ENCODE assay signal across 25 cellular contexts in genomic region chr7:75987026-75987804, GRCh38. TPM values are rescaled to one million over a fixed set of nuclear protein-coding genes. Genes with fewer than 3 reads are reported as not detected.
DNase-seq lines count a peak whose midpoint lies in the region; ATAC-seq and TF ChIP-seq lines count a peak whose summit lies in the region.
"Had no signal": no experiment of that assay in that cellular context is flagged by ENCODE, and none has a peak within 500 bp of the region (broad histone marks: within the 10 kb centered on the region; RNA-seq: fewer than 3 reads in every experiment).

No MANE protein-coding gene starts in this region.

- no peak overlapping the region for H3K4me3 Mint-ChIP-seq in activated T-helper 17 cell treated with anti-CD3 and anti-CD28 coated beads, Interleukin-2, amount 50 U/mL, for 72 hours
- H3K4me3 Mint-ChIP-seq in stimulated activated effector memory CD8-positive, alpha-beta T cell treated with anti-CD3 and anti-CD28 coated beads, Interleukin-12 subunit alpha, Interleukin-12 subunit beta, amount 100 ng/mL, for 72 hours, result no peak overlapping the region
- H3K4me3 Mint-ChIP-seq in T-cell, result no peak overlapping the region
- H3K4me3 Mint-ChIP-seq: activated CD4-positive, alpha-beta T cell treated with anti-CD3 and anti-CD28 coated beads, Interleukin-2, amount 10 ng/mL, durations not matched to agents 7 days and 5 days; naive thymus-derived CD4-positive, alpha-beta T cell had no signal

- H3K4me3 ChIP-seq in right atrium auricular region, result no peak overlapping the region
- H3K4me3 ChIP-seq: heart left ventricle, psoas muscle, suprapubic skin had no signal

- H3K9me3 Mint-ChIP-seq in activated T-helper 17 cell treated with anti-CD3 and anti-CD28 coated beads, Interleukin-2, amount 50 U/mL, for 72 hours, result no peaks in the 10 kb centered on the region
- no peaks in the 10 kb centered on the region for H3K9me3 Mint-ChIP-seq in stimulated activated effector memory CD8-positive, alpha-beta T cell treated with anti-CD3 and anti-CD28 coated beads, Interleukin-12 subunit alpha, Interleukin-12 subunit beta, amount 100 ng/mL, for 72 hours
- no peaks in the 10 kb centered on the region for H3K9me3 Mint-ChIP-seq in T-cell
- H3K9me3 Mint-ChIP-seq: activated CD4-positive, alpha-beta T cell treated with anti-CD3 and anti-CD28 coated beads, Interleukin-2, amount 10 ng/mL, durations not matched to agents 7 days and 5 days had no signal

- DNase-seq in Right ventricle myocardium inferior (ENCODE audit: missing footprints), result peak; percentile 33
- no peak for DNase-seq in right atrium auricular region (ENCODE audit: low spot score)
- DNase-seq in left lobe of liver (ENCODE audit: low spot score), result peak; percentile 61
- DNase-seq in stimulated activated effector memory CD8-positive, alpha-beta T cell treated with anti-CD3 and anti-CD28 coated beads, Interleukin-12 subunit alpha, Interleukin-12 subunit beta, amount 100 ng/mL, for 72 hours (ENCODE audit: low spot score in 2 of 2), result no peak
- DNase-seq in T-cell, result no peak
- DNase-seq in SW480 (ENCODE audit: low spot score), result no peak
- DNase-seq: activated CD4-positive, alpha-beta T cell treated with anti-CD3 and anti-CD28 coated beads, Interleukin-2, amount 10 ng/mL, durations not matched to agents 7 days and 5 days; activated naive CD4-positive, alpha-beta T cell; anterior cingulate cortex; DMS 273 treated with DMSO at 0.1 percent for 48 hours; effector memory CD4-positive, alpha-beta T cell; GDM1; HCEC 1CT; KBM-7; mammary epithelial cell; naive thymus-derived CD4-positive, alpha-beta T cell; NCI-H187; NCI-H345; stimulated activated CD8-positive, alpha-beta memory T cell treated with anti-CD3 and anti-CD28 coated beads, Interleukin-4, amount 100 ng/mL, for 48 hours had no signal

- peak overlapping the region in 1 of 2 donors; percentile 70 for H3K27ac ChIP-seq in right atrium auricular region
- H3K27ac ChIP-seq: C4-2B, suprapubic skin had no signal

- POLR2A ChIA-PET in T-cell (lab: Charles Lee), result no interaction called here

- no peaks in the 10 kb centered on the region for H3K27me3 Mint-ChIP-seq in activated T-helper 17 cell treated with anti-CD3 and anti-CD28 coated beads, Interleukin-2, amount 50 U/mL, for 72 hours
- H3K27me3 Mint-ChIP-seq in T-cell, result no peaks in the 10 kb centered on the region
- H3K27me3 Mint-ChIP-seq: activated CD4-positive, alpha-beta T cell treated with anti-CD3 and anti-CD28 coated beads, Interleukin-2, amount 10 ng/mL, durations not matched to agents 7 days and 5 days; naive thymus-derived CD4-positive, alpha-beta T cell had no signal

- ATAC-seq in Right ventricle myocardium inferior (no peak), left lobe of liver (peak; percentile 1), T-cell (replicated peaks in 1 of 4) (no peak), GM21529 (IDR thresholded peaks at IDR 0.05; ENCODE audit: unreplicated experiment) (no peak)
- no peak for ATAC-seq in activated T-helper 17 cell treated with anti-CD3 and anti-CD28 coated beads, Interleukin-2, amount 50 U/mL, for 72 hours (replicated peaks)
- ATAC-seq in stimulated activated effector memory CD8-positive, alpha-beta T cell treated with anti-CD3 and anti-CD28 coated beads, Interleukin-12 subunit alpha, Interleukin-12 subunit beta, amount 100 ng/mL, for 72 hours, result no peak
- ATAC-seq: heart left ventricle; naive thymus-derived CD4-positive, alpha-beta T cell had no signal

- H3K36me3 ChIP-seq in right atrium auricular region, result peaks cover 60% of the 10 kb centered on the region

- TF ChIP-seq CTCF in right atrium auricular region (IDR thresholded peaks at IDR 0.05), result no peak

- H3K4me1 ChIP-seq in right atrium auricular region, result peaks cover 0 to 30% of the 10 kb centered on the region in 2 donors

- peaks cover 6% of the 10 kb centered on the region for H3K4me1 Mint-ChIP-seq in activated T-helper 17 cell treated with anti-CD3 and anti-CD28 coated beads, Interleukin-2, amount 50 U/mL, for 72 hours
- H3K4me1 Mint-ChIP-seq in stimulated activated effector memory CD8-positive, alpha-beta T cell treated with anti-CD3 and anti-CD28 coated beads, Interleukin-12 subunit alpha, Interleukin-12 subunit beta, amount 100 ng/mL, for 72 hours, result peaks cover 30% of the 10 kb centered on the region
- H3K4me1 Mint-ChIP-seq in T-cell, result peaks cover 4 to 15% (median 13%) of the 10 kb centered on the region in 3 donors

- no peaks in the 10 kb centered on the region for H3K9me3 ChIP-seq in right atrium auricular region
- H3K9me3 ChIP-seq: heart left ventricle, psoas muscle, suprapubic skin had no signal

- H3K36me3 Mint-ChIP-seq in activated T-helper 17 cell treated with anti-CD3 and anti-CD28 coated beads, Interleukin-2, amount 50 U/mL, for 72 hours (ENCODE audit: low read depth), result peaks cover 11% of the 10 kb centered on the region
- H3K36me3 Mint-ChIP-seq in stimulated activated effector memory CD8-positive, alpha-beta T cell treated with anti-CD3 and anti-CD28 coated beads, Interleukin-12 subunit alpha, Interleukin-12 subunit beta, amount 100 ng/mL, for 72 hours, result peaks cover 32% of the 10 kb centered on the region
- peaks cover 10% of the 10 kb centered on the region for H3K36me3 Mint-ChIP-seq in T-cell

- CTCF ChIA-PET in T-cell (lab: Charles Lee), result no interaction called here

- no peaks in the 10 kb centered on the region for H3K27me3 ChIP-seq in right atrium auricular region
- H3K27me3 ChIP-seq: heart left ventricle, suprapubic skin had no signal

- intact Hi-C loops in Right ventricle myocardium inferior (cut with DNase I), result no loop called here

- H3K27ac Mint-ChIP-seq in activated T-helper 17 cell treated with anti-CD3 and anti-CD28 coated beads, Interleukin-2, amount 50 U/mL, for 72 hours, result peak overlapping the region; percentile 41
- peak overlapping the region; percentile 70 for H3K27ac Mint-ChIP-seq in stimulated activated effector memory CD8-positive, alpha-beta T cell treated with anti-CD3 and anti-CD28 coated beads, Interleukin-12 subunit alpha, Interleukin-12 subunit beta, amount 100 ng/mL, for 72 hours
- H3K27ac Mint-ChIP-seq in T-cell, result no peak overlapping the region
- H3K27ac Mint-ChIP-seq: activated CD4-positive, alpha-beta T cell treated with anti-CD3 and anti-CD28 coated beads, Interleukin-2, amount 10 ng/mL, durations not matched to agents 7 days and 5 days had no signal

RNA-seq across cellular contexts. Expression of gene TMEM120A, which starts 7.2 kb away (rescaled TPM):
- total RNA-seq in Right ventricle myocardium inferior (109 TPM), right atrium auricular region (10 to 100 TPM; 35.3 to 50.0 TPM), left lobe of liver (79.6 TPM), T-cell (10 to 100 TPM; 15.2 to 38.5 (median 34.4) TPM)
- total RNA-seq in activated T-helper 17 cell treated with anti-CD3 and anti-CD28 coated beads, Interleukin-2, amount 50 U/mL, for 72 hours, result 10 to 100 TPM; 30.5 to 51.7 TPM

Comparison
In these comparisons a context has a peak if more than half of its experiments do, and no peak if none do; other contexts are left out.
1. DNase-seq: peak in Right ventricle myocardium inferior (single experiment) and left lobe of liver (single experiment); none in right atrium auricular region (single experiment), stimulated activated effector memory CD8-positive, alpha-beta T cell treated with anti-CD3 and anti-CD28 coated beads, Interleukin-12 subunit alpha, Interleukin-12 subunit beta, amount 100 ng/mL, for 72 hours (0 of 2), T-cell (0 of 34) and SW480 (single experiment).
2. H3K27ac Mint-ChIP-seq: peak in activated T-helper 17 cell treated with anti-CD3 and anti-CD28 coated beads, Interleukin-2, amount 50 U/mL, for 72 hours (single experiment) and stimulated activated effector memory CD8-positive, alpha-beta T cell treated with anti-CD3 and anti-CD28 coated beads, Interleukin-12 subunit alpha, Interleukin-12 subunit beta, amount 100 ng/mL, for 72 hours (single experiment); none in T-cell (0 of 2).